8 cellular contexts compared by ENCODE assay signal in genomic region chr2:10832228-10832936, GRCh38. TPM values are rescaled to one million over a fixed set of nuclear protein-coding genes. Genes with fewer than 3 reads are reported as not detected.
DNase-seq lines count a peak whose midpoint lies in the region; ATAC-seq, FAIRE-seq and TF ChIP-seq lines count a peak whose summit lies in the region.

No MANE protein-coding gene starts in this region.

- no TSS peak for BruUV-seq in K562 (replicated peaks; lab: Mats Ljungman, UMichigan)

- FAIRE-seq in TTC549 (lab: Jason Lieb, UNC) = peak; percentile 56
- FAIRE-seq in K562 (lab: Jason Lieb, UNC) = peak; percentile 97

- ATAC-seq in GM18502 (IDR thresholded peaks at IDR 0.05; ENCODE audit: poor library complexity, unreplicated experiment) (peak; percentile 81), HG02981 (IDR thresholded peaks at IDR 0.05; ENCODE audit: unreplicated experiment) (peak; percentile 72), K562 (peak; percentile 92)

- H3K36me3 ChIP-seq in K562 (ENCODE audit: control insufficient read depth, insufficient read depth, low read length) (no peaks in the 10 kb centered on the region), iPS-20b (ENCODE audit: insufficient read depth, low read depth, low read length) (no peaks in the 10 kb centered on the region), spleen (no peaks in the 10 kb centered on the region)

- TF ChIP-seq CTCF in 22Rv1 (IDR thresholded peaks at IDR 0.05) (peak; percentile 97), K562 (IDR thresholded peaks at IDR 0.05 in 2 of 3, conservative IDR thresholded peaks at IDR 0.05 in 1 of 3; ENCODE audit: insufficient read depth in 2 of 3, low read depth in 1 of 3, low read length in 3 of 3) (peak; percentile 95 to 97 (median 97)), spleen (IDR thresholded peaks at IDR 0.05 in 8 of 11, conservative IDR thresholded peaks at IDR 0.05 in 3 of 11) (peak; percentile 82 to 97 (median 95))

- in situ Hi-C loops in K562 (cut with MboI) = loop anchor here (25.0 kb wide), 1 partner anchor 580 kb away; no protein-coding TSS in a partner anchor

- H3K4me3 ChIP-seq in K562 (no peak overlapping the region), iPS-20b (ENCODE audit: low read length) (peak overlapping the region; percentile 51; the same call in 1 of the 2 replicates), spleen (peak overlapping the region in 1 of 8 donors; percentile 21)

- TF ChIP-seq EP300 in K562 (IDR thresholded peaks at IDR 0.05; ENCODE audit: low read length) = no peak

- H3K27me3 ChIP-seq in K562 (ENCODE audit: control insufficient read depth in 2 of 2, insufficient read depth in 2 of 2, low read length in 2 of 2) (peaks cover 38 to 55% of the 10 kb centered on the region in 2 experiments), iPS-20b (ENCODE audit: insufficient read depth, low read length) (peaks cover 29% of the 10 kb centered on the region), spleen (replicated peaks in 1 of 7) (peaks cover 0 to 52% (median 6%) of the 10 kb centered on the region in 7 donors)

- H3K4me2 ChIP-seq in K562 (ENCODE audit: insufficient read depth, low read length) = no peak overlapping the region

- no peaks in the 10 kb centered on the region for H3K79me2 ChIP-seq in K562 (ENCODE audit: control insufficient read depth, insufficient read depth, low read length)

- no peaks in the 10 kb centered on the region for H3K9me1 ChIP-seq in K562 (ENCODE audit: control insufficient read depth, insufficient read depth, low read length)

- no peak overlapping the region for H3K27ac ChIP-seq in 22Rv1
- no peak overlapping the region for H3K27ac ChIP-seq in K562 (ENCODE audit: extremely low read depth, low read depth, low read length)
- H3K27ac ChIP-seq in iPS-20b (ENCODE audit: low read length) = no peak overlapping the region
- peak overlapping the region in 1 of 8 donors; percentile 70 for H3K27ac ChIP-seq in spleen

- H3K4me1 ChIP-seq in K562 (replicated peaks in 1 of 2; ENCODE audit: control insufficient read depth in 2 of 2, insufficient read depth in 2 of 2, low read length in 2 of 2) = peaks cover 0 to 13% of the 10 kb centered on the region in 2 experiments; a peak in 3 of 5 replicates
- H3K4me1 ChIP-seq in iPS-20b (ENCODE audit: insufficient read depth, low read length) = peaks cover 3% of the 10 kb centered on the region; the same call in 1 of the 2 replicates
- peaks cover 13 to 77% (median 46%) of the 10 kb centered on the region in 6 donors for H3K4me1 ChIP-seq in spleen

- CTCF ChIA-PET in K562 (lab: Yijun Ruan, JAX; ENCODE audit: low intra/inter-chr PET ratio) = interaction anchor here (0.6 to 5.7 kb wide), 6 partner anchors 23 to 751 kb away, joined by 4 to 32 read pairs (median 6); a partner anchor contains a TSS

- TF ChIP-seq POLR2A in K562 (conservative IDR thresholded peaks at IDR 0.05) (no peak), spleen (IDR thresholded peaks at IDR 0.05) (no peak)

- intact Hi-C loops in K562 (cut with micrococcal nuclease) = loop anchor here (1.0 to 10.0 kb wide), 6 partner anchors 45 to 850 kb away; no protein-coding TSS in a partner anchor
- intact Hi-C loops in spleen (cut with DNase I; ENCODE audit: low total_unique reads) = no loop called here

- H3K9ac ChIP-seq in K562 (ENCODE audit: insufficient read depth in 1 of 2, low read depth in 2 of 2, low read length in 2 of 2) (no peak overlapping the region), iPS-20b (ENCODE audit: low read depth, low read length) (no peak overlapping the region)

- DNase-seq in NCI-H2081 treated with DMSO at 0.1 percent for 48 hours (lab: John Stamatoyannopoulos, UW) = peak; percentile 48
- peak; percentile 85 to 87 (median 86) for DNase-seq in K562 (ENCODE audit: extremely low read depth in 1 of 4, low spot score in 3 of 4)
- DNase-seq in spleen = peak; percentile 96

- peaks cover 12% of the 10 kb centered on the region for H4K20me1 ChIP-seq in K562 (replicated peaks; ENCODE audit: control insufficient read depth, insufficient read depth, low read length)

- WGBS in K562 (ENCODE audit: insufficient coverage, low coverage, missing lambda C conversion rate) = 6% methylated on average over 27 of the region's 27 CpGs
- WGBS in spleen, 5 donors = 13 to 22% (median 22%) methylated on average over 19 to 27 of the region's 27 CpGs

- TF ChIP-seq RAD21 in K562 (CRISPR knock-in tag; conservative IDR thresholded peaks at IDR 0.05 in 1 of 2, IDR thresholded peaks at IDR 0.05 in 1 of 2) = peak; percentile 84 to 93

- POLR2A ChIA-PET in K562 (lab: Yijun Ruan, JAX) = interaction anchor here (0.5 to 1.0 kb wide), 6 partner anchors 14 to 295 kb away, joined by 3 to 4 read pairs (median 4); no protein-coding TSS in a partner anchor

- H2AFZ ChIP-seq in K562 (ENCODE audit: low read depth, low read length) = no peak overlapping the region

- H3K9me3 ChIP-seq in K562 (replicated peaks; ENCODE audit: control insufficient read depth, insufficient read depth, low read depth, low read length) (no peaks in the 10 kb centered on the region), iPS-20b (ENCODE audit: insufficient read depth, low read depth, low read length) (no peaks in the 10 kb centered on the region), spleen (no peaks in the 10 kb centered on the region)

TF ChIP-seq in K562, 482 proteins besides CTCF, POLR2A, EP300 and RAD21 (continues in another document):
- no peak for TF ChIP-seq HINFP (tag; conservative IDR thresholded peaks at IDR 0.05; ENCODE audit: low read depth)
- no peak for TF ChIP-seq IRF9 (tag; IDR thresholded peaks at IDR 0.05)
- TF ChIP-seq SREBF2 (CRISPR knock-in tag; IDR thresholded peaks at IDR 0.05) = no peak
- TF ChIP-seq CC2D1A (IDR thresholded peaks at IDR 0.05) = peak; percentile 45; the same call in 1 of the 2 replicates
- no peak for TF ChIP-seq PYGO2 (tag; IDR thresholded peaks at IDR 0.05)
- TF ChIP-seq MAFF (IDR thresholded peaks at IDR 0.05; ENCODE audit: low read length) = no peak
- TF ChIP-seq ZNF41 (CRISPR knock-in tag; conservative IDR thresholded peaks at IDR 0.05) = no peak
- peak; percentile 30; the same call in 1 of the 2 replicates for TF ChIP-seq BHLHE40 (IDR thresholded peaks at IDR 0.05; ENCODE audit: low read length)

RNA-seq across cellular contexts. Expression of gene PDIA6, which starts 19.8 kb away (rescaled TPM):
- 169 and 243 TPM in 2 replicates for total RNA-seq in K562 (2011; cell fraction: chromatin; rRNA removed; ENCODE audit: low replicate concordance)
- total RNA-seq in K562 (2011; cell fraction: nucleolus; rRNA removed) = 249 and 253 TPM in 2 replicates
- 314 and 381 TPM in 2 replicates for total RNA-seq in K562 (2011; cell fraction: nucleoplasm; rRNA removed)
- 171 and 185 TPM in 2 replicates for total RNA-seq in K562 (2014; rRNA removed)
- 226 and 229 TPM in 2 replicates for total RNA-seq in K562 (2014; rRNA removed; fragmentation: Illumina TruSeq; extraction: Trizol)
- 226 and 233 TPM in 2 replicates for total RNA-seq in K562 (2015; rRNA removed; fragmentation: Illumina TruSeq; extraction: Trizol)
- 196 and 198 TPM in 2 replicates for total RNA-seq in K562 (2021)
- 184 and 234 TPM in 2 replicates for polyA plus RNA-seq in K562 (2011; rRNA removed)
- polyA plus RNA-seq in K562 (2011; cell fraction: cytosol; rRNA removed) = 78.8 and 175 TPM in 2 replicates
- polyA plus RNA-seq in K562 (2011; cell fraction: nucleus; rRNA removed) = 44.2 and 80.3 TPM in 2 replicates
- polyA plus RNA-seq in K562 (2012) = 231 and 241 TPM in 2 replicates
- polyA plus RNA-seq in K562 (2014; fragmentation: Illumina TruSeq; extraction: Trizol) = 218 and 268 TPM in 2 replicates
- polyA plus RNA-seq in K562 (2014; fragmentation: Nextera tagmentation; extraction: Ambion mirVana) = 100 to 1,000 TPM; 166 to 257 TPM
- polyA plus RNA-seq in K562 (2014; rRNA removed) = 189 and 200 TPM in 2 replicates
- 211 and 234 TPM in 2 replicates for polyA minus RNA-seq in K562 (2011; rRNA and poly(A)+ RNA removed)
- 74.0 and 79.4 TPM in 2 replicates for polyA minus RNA-seq in K562 (2011; cell fraction: cytosol; rRNA and poly(A)+ RNA removed)
- polyA minus RNA-seq in K562 (2011; cell fraction: nucleus; rRNA and poly(A)+ RNA removed) = 19.8 and 37.5 TPM in 2 replicates
- total RNA-seq in spleen = 100 to 1,000 TPM; 100 to 164 (median 131) TPM
- polyA plus RNA-seq in spleen = 10 to 100 TPM; 29.7 to 60.5 (median 56.0) TPM
